1 cellular context compared by ENCODE assay signal in the genomic region with DNA sequence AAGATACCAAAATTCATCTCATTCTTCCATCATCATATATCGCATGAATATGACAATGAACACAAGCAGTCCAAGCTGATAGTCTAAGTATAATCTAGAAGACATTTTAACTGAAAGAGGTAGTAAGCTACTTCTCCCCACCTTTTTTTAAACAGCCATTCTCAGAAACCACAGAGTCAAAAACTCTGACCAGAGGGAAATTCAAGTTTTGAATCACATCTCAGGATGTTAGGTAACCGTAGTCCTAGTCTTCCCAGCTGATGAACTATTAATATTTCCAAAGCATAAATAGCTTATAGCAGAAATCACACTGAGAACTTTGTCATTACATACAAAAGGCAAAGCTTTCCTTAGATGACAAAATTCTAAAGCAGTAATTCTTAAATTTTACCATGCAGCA.
TF ChIP-seq lines count a peak whose summit lies in the region.

No MANE protein-coding gene starts in this region.

TF ChIP-seq in HepG2, 621 proteins besides CTCF, POLR2A, EP300 and RAD21:
- TF ChIP-seq, protein P1, sequence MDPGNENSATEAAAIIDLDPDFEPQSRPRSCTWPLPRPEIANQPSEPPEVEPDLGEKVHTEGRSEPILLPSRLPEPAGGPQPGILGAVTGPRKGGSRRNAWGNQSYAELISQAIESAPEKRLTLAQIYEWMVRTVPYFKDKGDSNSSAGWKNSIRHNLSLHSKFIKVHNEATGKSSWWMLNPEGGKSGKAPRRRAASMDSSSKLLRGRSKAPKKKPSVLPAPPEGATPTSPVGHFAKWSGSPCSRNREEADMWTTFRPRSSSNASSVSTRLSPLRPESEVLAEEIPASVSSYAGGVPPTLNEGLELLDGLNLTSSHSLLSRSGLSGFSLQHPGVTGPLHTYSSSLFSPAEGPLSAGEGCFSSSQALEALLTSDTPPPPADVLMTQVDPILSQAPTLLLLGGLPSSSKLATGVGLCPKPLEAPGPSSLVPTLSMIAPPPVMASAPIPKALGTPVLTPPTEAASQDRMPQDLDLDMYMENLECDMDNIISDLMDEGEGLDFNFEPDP (CRISPR knock-in tag; conservative IDR thresholded peaks at IDR 0.05): no peak
- no peak for TF ChIP-seq HCFC1 (IDR thresholded peaks at IDR 0.05; ENCODE audit: low read depth, low read length)
- TF ChIP-seq SALL2 (CRISPR knock-in tag; IDR thresholded peaks at IDR 0.05): no peak
- 0 out of 2 replicates have a peak, but pooled peaks have one; percentile 13 for TF ChIP-seq THAP11 (CRISPR knock-in tag; IDR thresholded peaks at IDR 0.05)
- TF ChIP-seq ZNF17 (CRISPR knock-in tag; IDR thresholded peaks at IDR 0.05): no peak
TF ChIP-seq in HepG2: peak in this region for 1.
